Comparison of ENCODE assay signal across 7 cellular contexts in the genomic region with DNA sequence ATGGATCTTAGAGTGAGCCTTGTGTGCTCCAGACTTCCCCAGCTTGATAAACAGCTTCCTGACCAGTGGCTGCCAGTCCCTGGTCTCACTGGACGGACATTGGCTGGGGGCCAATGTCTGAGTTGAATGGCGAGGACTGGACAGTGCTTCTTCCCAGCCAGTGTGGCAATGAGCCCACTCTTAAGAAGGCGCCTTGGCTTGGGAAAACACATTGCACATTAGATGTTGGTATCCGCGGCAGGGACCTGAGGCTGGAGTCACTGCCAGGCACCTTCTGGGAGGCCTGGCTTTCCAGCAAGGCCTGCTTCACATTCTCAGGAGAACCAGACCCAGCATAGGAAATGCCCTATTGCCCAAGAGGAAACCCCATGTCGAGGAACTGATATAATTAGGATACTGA.
A peak's percentile ranks its signal among the peaks of the same experiment; 100 is the strongest.
DNase-seq lines count a peak whose midpoint lies in the region; ATAC-seq and TF ChIP-seq lines count a peak whose summit lies in the region.
"Not testable (repeated sequence)": the region's sequence is repeated elsewhere in the genome, so short reads cannot be mapped to it uniquely, and the experiment has no call there.

No MANE protein-coding gene starts in this region.

- TF ChIP-seq EP300 in gastroesophageal sphincter (IDR thresholded peaks at IDR 0.05): not testable (repeated sequence)

- intact Hi-C loops in body of pancreas (cut with DNase I); Right ventricle myocardium superior (cut with DNase I); left ventricle myocardium inferior (cut with micrococcal nuclease); thyroid gland (cut with DNase I): not testable (repeated sequence)

- WGBS in body of pancreas, 2 donors: 65 to 70% methylated on average over 3 to 6 of the region's 6 CpGs
- 40% methylated on average over 1 of the region's 6 CpGs; no CpG with 5 or more reads in 1 of the 2 donors for WGBS in gastroesophageal sphincter (ENCODE audit: low coverage in 1 of 2), 2 donors
- 21 to 63% methylated on average over 1 to 6 of the region's 6 CpGs for WGBS in thyroid gland, 2 donors

- H3K4me3 ChIP-seq in body of pancreas; gastroesophageal sphincter; left ventricle myocardium inferior; thyroid gland (replicated peaks in 1 of 3): not testable (repeated sequence)

- not testable (repeated sequence) for H3K27ac ChIP-seq in body of pancreas; gastroesophageal sphincter; left ventricle myocardium inferior (replicated peaks); thyroid gland

- not testable (repeated sequence) for H3K4me1 ChIP-seq in body of pancreas, gastroesophageal sphincter, left ventricle myocardium inferior, thyroid gland

- not testable (repeated sequence) for H3K27me3 ChIP-seq in body of pancreas; gastroesophageal sphincter; left ventricle myocardium inferior (ENCODE audit: low read depth); thyroid gland

- TF ChIP-seq POLR2A in body of pancreas (IDR thresholded peaks at IDR 0.05); gastroesophageal sphincter (IDR thresholded peaks at IDR 0.05); thyroid gland (IDR thresholded peaks at IDR 0.05): not testable (repeated sequence)

- peak in 1 of 4 donors; percentile 4 for DNase-seq in body of pancreas
- peak; percentile 46 for DNase-seq in Right ventricle myocardium superior
- peak; percentile 17 for DNase-seq in left ventricle myocardium inferior
- not testable (repeated sequence) for DNase-seq in left lobe of liver (ENCODE audit: low spot score)
- DNase-seq in lung microvascular endothelial cell (ENCODE audit: low read depth in 2 of 2): peak; percentile 32 to 94
- peak; percentile 59 to 82 for DNase-seq in thyroid gland

- not testable (repeated sequence) for H3K9me3 ChIP-seq in body of pancreas; gastroesophageal sphincter; left ventricle myocardium inferior (replicated peaks); thyroid gland

- not testable (repeated sequence) for TF ChIP-seq CTCF in body of pancreas (IDR thresholded peaks at IDR 0.05); gastroesophageal sphincter (IDR thresholded peaks at IDR 0.05); left ventricle myocardium inferior (IDR thresholded peaks at IDR 0.05; ENCODE audit: borderline replicate concordance); thyroid gland (IDR thresholded peaks at IDR 0.05)

- peak; percentile 24 for ATAC-seq in body of pancreas
- peak; percentile 31 for ATAC-seq in gastroesophageal sphincter
- peak; percentile 56 for ATAC-seq in Right ventricle myocardium superior (ENCODE audit: poor library complexity)
- peak; percentile 60 for ATAC-seq in left lobe of liver

- H3K36me3 ChIP-seq in body of pancreas (replicated peaks in 1 of 2; ENCODE audit: insufficient read depth in 1 of 2, low read depth in 2 of 2); gastroesophageal sphincter; left ventricle myocardium inferior; thyroid gland: not testable (repeated sequence)
